22 cellular contexts compared by ENCODE assay signal in the genomic region with DNA sequence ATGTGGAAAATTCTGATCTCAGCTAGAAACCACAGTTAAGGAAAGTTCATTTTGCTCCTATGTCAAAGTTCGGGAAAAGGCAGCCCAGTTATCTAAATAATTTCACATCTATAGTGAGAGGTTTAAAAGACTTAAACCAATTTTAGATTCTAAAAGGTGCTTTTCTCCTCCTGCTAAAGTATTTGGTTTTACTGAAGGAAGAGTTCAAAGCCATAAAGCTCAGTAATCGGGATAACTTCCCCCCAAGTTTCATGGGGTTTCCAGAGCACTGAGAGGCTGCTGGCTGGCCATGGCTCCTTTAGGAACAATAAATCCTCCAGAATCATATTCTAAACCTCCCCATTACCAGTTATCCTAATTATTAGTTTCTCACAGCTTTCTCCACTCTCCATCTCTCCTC. TPM values are rescaled to one million over a fixed set of nuclear protein-coding genes. Genes with fewer than 3 reads are reported as not detected.
"Had no signal": no experiment of that assay in that cellular context is flagged by ENCODE, and none has a peak within 500 bp of the region (broad histone marks: within the 10 kb centered on the region; RNA-seq: fewer than 3 reads in every experiment).

No MANE protein-coding gene starts in this region.

- H3K27ac ChIP-seq: colonic mucosa, foreskin keratinocyte, left ventricle myocardium inferior, right atrium auricular region, stomach, transverse colon had no signal

- H3K36me3 ChIP-seq: colonic mucosa, left ventricle myocardium inferior, right atrium auricular region, stomach, thoracic aorta, transverse colon had no signal

- DNase-seq: colonic mucosa; dermis blood vessel endothelial cell; erythroblast; foreskin keratinocyte; immature natural killer cell; left cardiac atrium; left ventricle myocardium inferior; mesendoderm; naive B cell; nephron progenitor cell; posterior cingulate gyrus; small intestine; stimulated activated CD4-positive, alpha-beta T cell treated with anti-CD3 and anti-CD28 coated beads, Interleukin-12 subunit alpha, Interleukin-12 subunit beta, amount 100 ng/mL, for 4 hours; stimulated activated naive CD4-positive, alpha-beta T cell; stomach; substantia nigra; transverse colon had no signal

- H3K4me1 ChIP-seq: colonic mucosa, foreskin keratinocyte, right atrium auricular region, transverse colon had no signal

- FAIRE-seq: keratinocyte, small intestine had no signal

- H3K4me3 Mint-ChIP-seq: naive B cell, nephron progenitor cell had no signal

- H3K27ac Mint-ChIP-seq: immature natural killer cell, nephron progenitor cell had no signal

- H3K9me3 ChIP-seq: colonic mucosa, left ventricle myocardium inferior, right atrium auricular region, thoracic aorta, transverse colon had no signal

- H3K4me1 Mint-ChIP-seq: immature natural killer cell, naive B cell had no signal

- ATAC-seq: foreskin keratinocyte, left cardiac atrium had no signal

- H3K4me3 ChIP-seq: colonic mucosa, left ventricle myocardium inferior, right atrium auricular region, stomach, thoracic aorta, transverse colon had no signal

RNA-seq across cellular contexts. Expression of a gene that starts 38.2 kb away (rescaled TPM):
- total RNA-seq: colonic mucosa, dermis blood vessel endothelial cell, foreskin keratinocyte, left cardiac atrium, left ventricle myocardium inferior, lung microvascular endothelial cell, right atrium auricular region, stomach, thoracic aorta, transverse colon, urinary bladder had no signal
- polyA plus RNA-seq: foreskin keratinocyte, immature natural killer cell, keratinocyte, small intestine, stomach, urinary bladder had no signal

RNA-seq across cellular contexts. Expression of a gene that starts 41.0 kb away (rescaled TPM):
- total RNA-seq: dermis blood vessel endothelial cell, foreskin keratinocyte, left cardiac atrium, left ventricle myocardium inferior, lung microvascular endothelial cell, stomach, transverse colon, urinary bladder had no signal
- polyA plus RNA-seq: foreskin keratinocyte, immature natural killer cell, keratinocyte, small intestine, urinary bladder had no signal
